Comparison of ENCODE assay signal across 1 cellular context in genomic region chr11:64357446-64357845, GRCh38.
TF ChIP-seq lines count a peak whose summit lies in the region.

No MANE protein-coding gene starts in this region.

TF ChIP-seq in HepG2, 621 proteins besides CTCF, POLR2A, EP300 and RAD21:
- no peak for TF ChIP-seq REST (IDR thresholded peaks at IDR 0.05; ENCODE audit: borderline replicate concordance in 1 of 2, low read depth in 1 of 2, low read length in 2 of 2)
- TF ChIP-seq HNF1A (IDR thresholded peaks at IDR 0.05; ENCODE audit: low read depth): no peak
- 0 out of 2 replicates have a peak, but pooled peaks have one; percentile 1 for TF ChIP-seq HNF1A (CRISPR knock-in tag; IDR thresholded peaks at IDR 0.05; ENCODE audit: borderline replicate concordance)
TF ChIP-seq in HepG2: peak in this region for 1.
